8 cellular contexts compared by ENCODE assay signal in genomic region chr1:17119076-17119743, GRCh38. TPM values are rescaled to one million over a fixed set of nuclear protein-coding genes. Genes with fewer than 3 reads are reported as not detected.
DNase-seq lines count a peak whose midpoint lies in the region; ATAC-seq and TF ChIP-seq lines count a peak whose summit lies in the region.

PADI2 (minus strand) TSS chr1:17119451; CDS start chr1:17119371, 80 bp downstream.

- CTCF ChIA-PET in activated CD8-positive, alpha-beta memory T cell treated with anti-CD3 and anti-CD28 coated beads, Interleukin-2, amount 10 ng/mL, durations not matched to agents 7 days and 5 days (lab: Charles Lee): interaction anchor here (0.8 to 1.4 kb wide), 3 partner anchors 44 to 507 kb away, joined by 3 to 4 read pairs (median 3); no protein-coding TSS in a partner anchor

- peak; percentile 86 for ATAC-seq in GM23338
- ATAC-seq in activated CD8-positive, alpha-beta memory T cell treated with anti-CD3 and anti-CD28 coated beads, Interleukin-2, amount 10 ng/mL, durations not matched to agents 7 days and 5 days: peak; percentile 90

- H3K9me3 Mint-ChIP-seq in CD14-positive monocyte (peaks cover 0 to 2% (median 0%) of the 10 kb centered on the region in 7 donors), GM23338 (no peaks in the 10 kb centered on the region)
- no peaks in the 10 kb centered on the region for H3K9me3 Mint-ChIP-seq in activated CD8-positive, alpha-beta memory T cell treated with anti-CD3 and anti-CD28 coated beads, Interleukin-2, amount 10 ng/mL, durations not matched to agents 7 days and 5 days (ENCODE audit: low read depth)

- intact Hi-C loops in CD14-positive monocyte (cut with micrococcal nuclease): loop anchor here (5.0 to 10.0 kb wide), 3 partner anchors 42 to 286 kb away; no protein-coding TSS in a partner anchor

- TF ChIP-seq CTCF in CD14-positive monocyte (IDR thresholded peaks at IDR 0.05): no peak
- TF ChIP-seq CTCF in GM23338 (conservative IDR thresholded peaks at IDR 0.05; ENCODE audit: low read depth in 2 of 2): no peak

- H3K4me3 Mint-ChIP-seq in CD14-positive monocyte: peak within 1 kb of the TSS; percentile 83 to 97
- H3K4me3 Mint-ChIP-seq in GM23338: peak within 1 kb of the TSS; percentile 81
- H3K4me3 Mint-ChIP-seq in activated CD8-positive, alpha-beta memory T cell treated with anti-CD3 and anti-CD28 coated beads, Interleukin-2, amount 10 ng/mL, durations not matched to agents 7 days and 5 days: no peak within 1 kb of the TSS

- H3K9me2 ChIP-seq in GM23338 (ENCODE audit: insufficient read depth): no peaks in the 10 kb centered on the region

- DNase-seq in CD14-positive monocyte (ENCODE audit: low spot score) (peak; percentile 65), GM23338 (ENCODE audit: low spot score) (peak; percentile 89), NCI-H345 (lab: John Stamatoyannopoulos, UW) (peak; percentile 87), epidermal melanocyte (ENCODE audit: insufficient read length, low spot score) (peak; percentile 81), cortex of kidney (lab: John Stamatoyannopoulos, UW) (no peak)
- DNase-seq in activated CD8-positive, alpha-beta memory T cell treated with anti-CD3 and anti-CD28 coated beads, Interleukin-2, amount 10 ng/mL, durations not matched to agents 7 days and 5 days: peak; percentile 58
- peak; percentile 24 to 50 for DNase-seq in stimulated activated CD8-positive, alpha-beta memory T cell treated with anti-CD3 and anti-CD28 coated beads, Interleukin-15, amount 100 ng/mL, for 48 hours (ENCODE audit: low read depth in 2 of 2)

- peak within 1 kb of the TSS; percentile 81 for H3K4me3 ChIP-seq in GM23338
- peak within 1 kb of the TSS; percentile 43 for H3K4me3 ChIP-seq in mononuclear cell (ENCODE audit: low read length)

- no peaks in the 10 kb centered on the region; the same call in 1 of the 2 replicates for H3F3A ChIP-seq in GM23338 (replicated peaks; ENCODE audit: low read depth)

- H3K4me1 Mint-ChIP-seq in CD14-positive monocyte (peaks cover 86% of the 10 kb centered on the region), GM23338 (peaks cover 29% of the 10 kb centered on the region)
- H3K4me1 Mint-ChIP-seq in activated CD8-positive, alpha-beta memory T cell treated with anti-CD3 and anti-CD28 coated beads, Interleukin-2, amount 10 ng/mL, durations not matched to agents 7 days and 5 days: no peaks in the 10 kb centered on the region

- H3K27me3 ChIP-seq in GM23338 (ENCODE audit: insufficient read depth): peaks cover 27% of the 10 kb centered on the region
- H3K27me3 ChIP-seq in mononuclear cell (ENCODE audit: insufficient read depth, low read length): no peaks in the 10 kb centered on the region

- H4K20me1 ChIP-seq in GM23338 (replicated peaks; ENCODE audit: insufficient read depth): no peaks in the 10 kb centered on the region; the same call in 1 of the 2 replicates

- peaks cover 2 to 8% (median 8%) of the 10 kb centered on the region in 3 donors for H3K27me3 Mint-ChIP-seq in CD14-positive monocyte (ENCODE audit: low read depth in 3 of 3)
- peaks cover 39% of the 10 kb centered on the region for H3K27me3 Mint-ChIP-seq in GM23338 (ENCODE audit: insufficient read depth, low read depth, poor library complexity)
- H3K27me3 Mint-ChIP-seq in activated CD8-positive, alpha-beta memory T cell treated with anti-CD3 and anti-CD28 coated beads, Interleukin-2, amount 10 ng/mL, durations not matched to agents 7 days and 5 days: peaks cover 52% of the 10 kb centered on the region

- H3K9me3 ChIP-seq in mononuclear cell (ENCODE audit: low read depth, low read length): no peaks in the 10 kb centered on the region

- no peaks in the 10 kb centered on the region for H3K79me2 ChIP-seq in GM23338 (replicated peaks; ENCODE audit: insufficient read depth)

- H2AFZ ChIP-seq in GM23338: peak within 1 kb of the TSS; percentile 91

- H3K36me3 Mint-ChIP-seq in CD14-positive monocyte (peaks cover 21 to 23% of the 10 kb centered on the region in 2 donors), GM23338 (ENCODE audit: low read depth) (no peaks in the 10 kb centered on the region)
- no peaks in the 10 kb centered on the region for H3K36me3 Mint-ChIP-seq in activated CD8-positive, alpha-beta memory T cell treated with anti-CD3 and anti-CD28 coated beads, Interleukin-2, amount 10 ng/mL, durations not matched to agents 7 days and 5 days

- H3K27ac Mint-ChIP-seq in CD14-positive monocyte: peak within 1 kb of the TSS; percentile 63 to 94 (median 88)
- H3K27ac Mint-ChIP-seq in GM23338: no peak within 1 kb of the TSS
- no peak within 1 kb of the TSS for H3K27ac Mint-ChIP-seq in activated CD8-positive, alpha-beta memory T cell treated with anti-CD3 and anti-CD28 coated beads, Interleukin-2, amount 10 ng/mL, durations not matched to agents 7 days and 5 days

- H3K4me2 ChIP-seq in GM23338: peak within 1 kb of the TSS; percentile 98

- peaks cover 6% of the 10 kb centered on the region; the same call in 1 of the 2 replicates for H3K4me1 ChIP-seq in GM23338 (ENCODE audit: insufficient read depth)
- peaks cover 45% of the 10 kb centered on the region for H3K4me1 ChIP-seq in mononuclear cell (ENCODE audit: insufficient read depth, low read length)

- no peaks in the 10 kb centered on the region for H3K36me3 ChIP-seq in GM23338 (ENCODE audit: insufficient read depth)

- no peak within 1 kb of the TSS for H3K27ac ChIP-seq in GM23338 (ENCODE audit: low read depth)

TF ChIP-seq in GM23338, 12 proteins besides CTCF, POLR2A, EP300 and RAD21:
- TF ChIP-seq ZNF331 (CRISPR knock-in tag; IDR thresholded peaks at IDR 0.05; ENCODE audit: low read depth) (no peak), POLR2AphosphoS5 (IDR thresholded peaks at IDR 0.05; ENCODE audit: low read depth) (peak; percentile 69), CREB1 (CRISPR knock-in tag; IDR thresholded peaks at IDR 0.05; ENCODE audit: low read depth) (0 out of 2 replicates have a peak, but pooled peaks have one; percentile 9)
- TF ChIP-seq, protein P1, sequence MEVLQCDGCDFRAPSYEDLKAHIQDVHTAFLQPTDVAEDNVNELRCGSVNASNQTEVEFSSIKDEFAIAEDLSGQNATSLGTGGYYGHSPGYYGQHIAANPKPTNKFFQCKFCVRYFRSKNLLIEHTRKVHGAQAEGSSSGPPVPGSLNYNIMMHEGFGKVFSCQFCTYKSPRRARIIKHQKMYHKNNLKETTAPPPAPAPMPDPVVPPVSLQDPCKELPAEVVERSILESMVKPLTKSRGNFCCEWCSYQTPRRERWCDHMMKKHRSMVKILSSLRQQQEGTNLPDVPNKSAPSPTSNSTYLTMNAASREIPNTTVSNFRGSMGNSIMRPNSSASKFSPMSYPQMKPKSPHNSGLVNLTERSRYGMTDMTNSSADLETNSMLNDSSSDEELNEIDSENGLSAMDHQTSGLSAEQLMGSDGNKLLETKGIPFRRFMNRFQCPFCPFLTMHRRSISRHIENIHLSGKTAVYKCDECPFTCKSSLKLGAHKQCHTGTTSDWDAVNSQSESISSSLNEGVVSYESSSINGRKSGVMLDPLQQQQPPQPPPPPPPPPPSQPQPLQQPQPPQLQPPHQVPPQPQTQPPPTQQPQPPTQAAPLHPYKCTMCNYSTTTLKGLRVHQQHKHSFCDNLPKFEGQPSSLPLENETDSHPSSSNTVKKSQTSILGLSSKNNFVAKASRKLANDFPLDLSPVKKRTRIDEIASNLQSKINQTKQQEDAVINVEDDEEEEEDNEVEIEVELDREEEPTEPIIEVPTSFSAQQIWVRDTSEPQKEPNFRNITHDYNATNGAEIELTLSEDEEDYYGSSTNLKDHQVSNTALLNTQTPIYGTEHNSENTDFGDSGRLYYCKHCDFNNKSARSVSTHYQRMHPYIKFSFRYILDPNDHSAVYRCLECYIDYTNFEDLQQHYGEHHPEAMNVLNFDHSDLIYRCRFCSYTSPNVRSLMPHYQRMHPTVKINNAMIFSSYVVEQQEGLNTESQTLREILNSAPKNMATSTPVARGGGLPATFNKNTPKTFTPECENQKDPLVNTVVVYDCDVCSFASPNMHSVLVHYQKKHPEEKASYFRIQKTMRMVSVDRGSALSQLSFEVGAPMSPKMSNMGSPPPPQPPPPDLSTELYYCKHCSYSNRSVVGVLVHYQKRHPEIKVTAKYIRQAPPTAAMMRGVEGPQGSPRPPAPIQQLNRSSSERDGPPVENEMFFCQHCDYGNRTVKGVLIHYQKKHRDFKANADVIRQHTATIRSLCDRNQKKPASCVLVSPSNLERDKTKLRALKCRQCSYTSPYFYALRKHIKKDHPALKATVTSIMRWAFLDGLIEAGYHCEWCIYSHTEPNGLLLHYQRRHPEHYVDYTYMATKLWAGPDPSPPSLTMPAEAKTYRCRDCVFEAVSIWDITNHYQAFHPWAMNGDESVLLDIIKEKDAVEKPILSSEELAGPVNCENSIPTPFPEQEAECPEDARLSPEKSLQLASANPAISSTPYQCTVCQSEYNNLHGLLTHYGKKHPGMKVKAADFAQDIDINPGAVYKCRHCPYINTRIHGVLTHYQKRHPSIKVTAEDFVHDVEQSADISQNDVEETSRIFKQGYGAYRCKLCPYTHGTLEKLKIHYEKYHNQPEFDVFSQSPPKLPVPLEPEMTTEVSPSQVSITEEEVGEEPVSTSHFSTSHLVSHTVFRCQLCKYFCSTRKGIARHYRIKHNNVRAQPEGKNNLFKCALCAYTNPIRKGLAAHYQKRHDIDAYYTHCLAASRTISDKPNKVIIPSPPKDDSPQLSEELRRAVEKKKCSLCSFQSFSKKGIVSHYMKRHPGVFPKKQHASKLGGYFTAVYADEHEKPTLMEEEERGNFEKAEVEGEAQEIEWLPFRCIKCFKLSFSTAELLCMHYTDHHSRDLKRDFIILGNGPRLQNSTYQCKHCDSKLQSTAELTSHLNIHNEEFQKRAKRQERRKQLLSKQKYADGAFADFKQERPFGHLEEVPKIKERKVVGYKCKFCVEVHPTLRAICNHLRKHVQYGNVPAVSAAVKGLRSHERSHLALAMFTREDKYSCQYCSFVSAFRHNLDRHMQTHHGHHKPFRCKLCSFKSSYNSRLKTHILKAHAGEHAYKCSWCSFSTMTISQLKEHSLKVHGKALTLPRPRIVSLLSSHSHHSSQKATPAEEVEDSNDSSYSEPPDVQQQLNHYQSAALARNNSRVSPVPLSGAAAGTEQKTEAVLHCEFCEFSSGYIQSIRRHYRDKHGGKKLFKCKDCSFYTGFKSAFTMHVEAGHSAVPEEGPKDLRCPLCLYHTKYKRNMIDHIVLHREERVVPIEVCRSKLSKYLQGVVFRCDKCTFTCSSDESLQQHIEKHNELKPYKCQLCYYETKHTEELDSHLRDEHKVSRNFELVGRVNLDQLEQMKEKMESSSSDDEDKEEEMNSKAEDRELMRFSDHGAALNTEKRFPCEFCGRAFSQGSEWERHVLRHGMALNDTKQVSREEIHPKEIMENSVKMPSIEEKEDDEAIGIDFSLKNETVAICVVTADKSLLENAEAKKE (CRISPR knock-in tag; IDR thresholded peaks at IDR 0.05): no peak

RNA-seq across cellular contexts. Expression of gene PADI2, which starts in this region (rescaled TPM):
- 10 to 100 TPM; 18.6 to 61.7 TPM for polyA plus RNA-seq in CD14-positive monocyte
- 3.7 and 4.3 TPM in 2 replicates for total RNA-seq in GM23338 (2014; rRNA removed; shearing (Covaris generic))
- 1.7 TPM in 2 replicates for polyA plus RNA-seq in GM23338 (2016; fragmentation: Nextera tagmentation; extraction: Ambion mirVana)
- under 1 TPM; 0.09 to 0.23 TPM for total RNA-seq in activated CD8-positive, alpha-beta memory T cell treated with anti-CD3 and anti-CD28 coated beads, Interleukin-2, amount 10 ng/mL, durations not matched to agents 7 days and 5 days
- 9.1 TPM for total RNA-seq in mononuclear cell

Comparison
In these comparisons a context has a peak if more than half of its experiments do, and no peak if none do; other contexts are left out.
1. Peak in DNase-seq and ATAC-seq in activated CD8-positive, alpha-beta memory T cell treated with anti-CD3 and anti-CD28 coated beads, Interleukin-2, amount 10 ng/mL, durations not matched to agents 7 days and 5 days; RNA of the gene not detected or under 1 TPM.
2. H3K27ac Mint-ChIP-seq: peak in CD14-positive monocyte (7 of 7); none in GM23338 (single experiment) and activated CD8-positive, alpha-beta memory T cell treated with anti-CD3 and anti-CD28 coated beads, Interleukin-2, amount 10 ng/mL, durations not matched to agents 7 days and 5 days (single experiment).